Comparison of ENCODE assay signal across 8 cellular contexts in genomic region chr2:193751299-193751698, GRCh38.
"Had no signal": no experiment of that assay in that cellular context is flagged by ENCODE, and none has a peak within 500 bp of the region (broad histone marks: within the 10 kb centered on the region; RNA-seq: fewer than 3 reads in every experiment).

No MANE protein-coding gene starts in this region.

- ATAC-seq: GM23338 had no signal

- H3K9ac ChIP-seq: KMS-11 had no signal

- H3K27ac ChIP-seq: KMS-11 had no signal

- FAIRE-seq: H1, H54, HTR-8/SVneo had no signal

- H2AFZ ChIP-seq: GM23338 had no signal

- H3K4me3 ChIP-seq: GM23338 had no signal

- DNase-seq: H9, HCEC 1CT, KBM-7 had no signal

- H3K4me2 ChIP-seq: GM23338, KMS-11 had no signal
